28 cellular contexts compared by ENCODE assay signal in the genomic region with DNA sequence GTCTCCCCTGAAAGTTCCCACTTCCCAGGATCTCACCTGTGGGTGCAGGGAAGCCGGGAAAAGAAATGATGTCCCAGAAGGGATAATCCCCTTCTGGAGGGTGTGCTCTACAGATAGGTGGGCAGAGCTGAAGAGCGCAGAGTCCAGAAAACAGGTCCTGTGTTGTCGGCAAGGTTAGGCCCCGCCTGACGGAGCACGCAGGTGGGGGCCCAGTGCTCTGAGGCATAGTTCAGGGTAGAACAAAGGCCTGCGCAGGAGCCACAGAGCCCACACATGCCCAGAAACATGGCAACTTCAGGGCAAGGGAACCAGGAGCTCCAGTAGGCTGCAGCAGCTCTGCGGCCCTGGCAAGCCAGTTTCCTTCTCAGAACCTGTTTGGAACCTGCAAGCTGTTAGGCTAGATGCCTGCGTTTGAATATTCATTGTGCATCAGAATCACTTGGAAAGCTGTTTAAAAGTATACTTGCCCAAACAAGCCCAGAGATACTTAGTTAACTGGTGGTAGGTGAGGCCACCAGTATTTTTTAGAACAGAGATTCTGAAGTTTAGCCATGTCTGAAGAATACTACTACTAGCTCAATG.
"Had no signal": no experiment of that assay in that cellular context is flagged by ENCODE, and none has a peak within 500 bp of the region (broad histone marks: within the 10 kb centered on the region; RNA-seq: fewer than 3 reads in every experiment).

No MANE protein-coding gene starts in this region.

- H3K27me3 ChIP-seq: breast epithelium, left lung, neural progenitor cell, transverse colon had no signal

- H3K4me1 Mint-ChIP-seq: activated naive CD8-positive, alpha-beta T cell treated with anti-CD3 and anti-CD28 coated beads, Interleukin-2, amount 10 ng/mL, durations not matched to agents 7 days and 5 days; immature natural killer cell; mesothelial cell of epicardium; naive thymus-derived CD8-positive, alpha-beta T cell; stimulated activated naive B cell treated with anti-CD40 and anti-IgM and Interleukin-4, amounts not matched to agents 10 μg/mL and 1 μg/mL and 100 μg/mL, for 72 hours had no signal

- H3K4me3 Mint-ChIP-seq: activated naive CD8-positive, alpha-beta T cell treated with anti-CD3 and anti-CD28 coated beads, Interleukin-2, amount 10 ng/mL, durations not matched to agents 7 days and 5 days; activated T-cell treated with anti-CD3 and anti-CD28 coated beads, Interleukin-2, amount 50 U/mL, for 4 hours; immature natural killer cell; mesothelial cell of epicardium; naive thymus-derived CD8-positive, alpha-beta T cell; neural progenitor cell; stimulated activated naive B cell treated with anti-CD40 and anti-IgM and Interleukin-4, amounts not matched to agents 10 μg/mL and 1 μg/mL and 100 μg/mL, for 72 hours had no signal

- H3K36me3 Mint-ChIP-seq: activated naive CD8-positive, alpha-beta T cell treated with anti-CD3 and anti-CD28 coated beads, Interleukin-2, amount 10 ng/mL, durations not matched to agents 7 days and 5 days; immature natural killer cell; mesothelial cell of epicardium; naive thymus-derived CD8-positive, alpha-beta T cell; neural progenitor cell; stimulated activated naive B cell treated with anti-CD40 and anti-IgM and Interleukin-4, amounts not matched to agents 10 μg/mL and 1 μg/mL and 100 μg/mL, for 72 hours had no signal

- H3K4me1 ChIP-seq: breast epithelium, left lung, neural progenitor cell, transverse colon had no signal

- H3K36me3 ChIP-seq: breast epithelium, left lung, neural progenitor cell, transverse colon had no signal

- H3K9me3 Mint-ChIP-seq: activated naive CD8-positive, alpha-beta T cell treated with anti-CD3 and anti-CD28 coated beads, Interleukin-2, amount 10 ng/mL, durations not matched to agents 7 days and 5 days; activated T-cell treated with anti-CD3 and anti-CD28 coated beads, Interleukin-2, amount 50 U/mL, for 4 hours; immature natural killer cell; mesothelial cell of epicardium; neural progenitor cell had no signal

- DNase-seq: activated CD4-positive, alpha-beta T cell treated with anti-CD3 and anti-CD28 coated beads for 4 hours; activated CD4-positive, alpha-beta T cell treated with anti-CD3 and anti-CD28 coated beads, Interleukin-2, amount 50 U/mL, for 48 hours; activated CD4-positive, CD25-positive, alpha-beta regulatory T cell; activated CD8-positive, alpha-beta memory T cell treated with anti-CD3 and anti-CD28 coated beads, Interleukin-2, amount 50 U/mL, for 48 hours; activated naive CD4-positive, alpha-beta T cell treated with Interleukin-2 at 50 U/mL for 16 hours; activated naive CD8-positive, alpha-beta T cell treated with anti-CD3 and anti-CD28 coated beads, Interleukin-2, amount 10 ng/mL, durations not matched to agents 7 days and 5 days; activated T-cell treated with anti-CD3 and anti-CD28 coated beads, Interleukin-2, amount 50 U/mL, for 4 hours; amniotic stem cell; cerebellar nuclear complex; cortex of kidney; erythroblast; foreskin melanocyte; immature natural killer cell; kidney glomerular epithelial cell; left lung; naive thymus-derived CD8-positive, alpha-beta T cell; posterior cingulate gyrus; stimulated activated CD4-positive, alpha-beta T cell treated with anti-CD3 and anti-CD28 coated beads, Interleukin-15, amount 100 ng/mL, for 24 hours; stimulated activated naive B cell treated with anti-CD40 and anti-IgM and Interleukin-4, amounts not matched to agents 10 μg/mL and 1 μg/mL and 100 μg/mL, for 72 hours; transverse colon had no signal

- H3K9me3 ChIP-seq: breast epithelium, left lung, transverse colon had no signal

- FAIRE-seq: TTC549, urothelium cell line had no signal

- H3K4me3 ChIP-seq: breast epithelium, left lung, lung, neural progenitor cell, smooth muscle cell, transverse colon had no signal

- H3K4me2 ChIP-seq: neural progenitor cell, smooth muscle cell had no signal

- H3K27me3 Mint-ChIP-seq: activated naive CD8-positive, alpha-beta T cell treated with anti-CD3 and anti-CD28 coated beads, Interleukin-2, amount 10 ng/mL, durations not matched to agents 7 days and 5 days; stimulated activated naive B cell treated with anti-CD40 and anti-IgM and Interleukin-4, amounts not matched to agents 10 μg/mL and 1 μg/mL and 100 μg/mL, for 72 hours had no signal

- H3K27ac Mint-ChIP-seq: activated naive CD8-positive, alpha-beta T cell treated with anti-CD3 and anti-CD28 coated beads, Interleukin-2, amount 10 ng/mL, durations not matched to agents 7 days and 5 days; immature natural killer cell; mesothelial cell of epicardium; naive thymus-derived CD8-positive, alpha-beta T cell; neural progenitor cell; stimulated activated naive B cell treated with anti-CD40 and anti-IgM and Interleukin-4, amounts not matched to agents 10 μg/mL and 1 μg/mL and 100 μg/mL, for 72 hours had no signal

- H2AFZ ChIP-seq: neural progenitor cell had no signal

- ATAC-seq: activated T-cell treated with anti-CD3 and anti-CD28 coated beads, Interleukin-2, amount 50 U/mL, for 4 hours; left lung; naive thymus-derived CD8-positive, alpha-beta T cell; sciatic nerve; stimulated activated naive B cell treated with anti-CD40 and anti-IgM and Interleukin-4, amounts not matched to agents 10 μg/mL and 1 μg/mL and 100 μg/mL, for 72 hours had no signal

- H3K27ac ChIP-seq: breast epithelium, left lung, neural progenitor cell, transverse colon had no signal
